Comparison of ENCODE assay signal across 9 cellular contexts in the genomic region with DNA sequence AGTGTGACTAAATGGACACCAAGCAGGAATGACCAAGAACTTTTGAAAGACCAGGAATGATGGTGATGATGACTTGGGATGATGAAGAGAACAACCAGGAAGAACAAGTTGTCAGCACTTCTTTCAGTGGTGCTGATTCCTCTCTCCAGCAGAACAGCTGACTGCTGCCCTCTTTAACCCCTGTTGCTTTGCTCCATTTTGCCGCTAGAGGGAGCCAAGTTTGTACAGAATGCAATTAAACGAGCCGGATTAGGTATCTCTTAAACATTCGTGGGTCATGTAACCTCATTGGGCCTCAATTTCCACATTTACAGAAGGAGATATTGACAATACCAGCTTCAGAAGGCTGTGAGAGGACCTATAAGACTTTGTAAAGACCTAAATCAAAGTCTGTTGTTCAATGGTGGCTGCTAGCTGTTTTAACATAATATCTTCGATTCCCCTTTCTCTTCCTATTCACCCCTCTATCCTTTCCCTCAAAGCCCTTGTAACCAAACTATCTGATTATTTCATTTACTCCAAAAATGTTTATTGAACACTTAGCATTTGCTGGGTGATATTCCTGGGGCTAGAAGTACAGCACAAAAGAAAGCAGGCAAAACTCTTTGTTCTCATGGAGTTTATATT. TPM values are rescaled to one million over a fixed set of nuclear protein-coding genes. Genes with fewer than 3 reads are reported as not detected.
DNase-seq lines count a peak whose midpoint lies in the region; TF ChIP-seq lines count a peak whose summit lies in the region.
"Had no signal": no experiment of that assay in that cellular context is flagged by ENCODE, and none has a peak within 500 bp of the region (broad histone marks: within the 10 kb centered on the region; RNA-seq: fewer than 3 reads in every experiment).

No MANE protein-coding gene starts in this region.

- H3K27me3 Mint-ChIP-seq in brain, result no peaks in the 10 kb centered on the region

- TF ChIP-seq CTCF in HFF-Myc (IDR thresholded peaks at IDR 0.05; ENCODE audit: low read depth, low read length, missing control alignments) (peak; percentile 79), brain (conservative IDR thresholded peaks at IDR 0.05) (peak; percentile 40 to 44)

- peak; percentile 76 for DNase-seq in DMS 273 (lab: John Stamatoyannopoulos, UW; ENCODE audit: unreplicated experiment)
- no peak for DNase-seq in DMS 273 treated with DMSO at 0.1 percent for 48 hours (lab: John Stamatoyannopoulos, UW)
- peak; percentile 5 for DNase-seq in HFF-Myc (ENCODE audit: extremely low read depth, low read depth)
- peak; percentile 51 for DNase-seq in NCI-H1092 (lab: John Stamatoyannopoulos, UW)
- DNase-seq in T1000 (lab: John Stamatoyannopoulos, UW), result peak; percentile 3
- DNase-seq in iris pigment epithelial cell (ENCODE audit: low read depth), result peak; percentile 45
- DNase-seq in stimulated activated CD4-positive, alpha-beta T cell treated with anti-CD3 and anti-CD28 coated beads, Interleukin-2, amount 100 ng/mL, for 4 hours (ENCODE audit: low read depth), result peak; percentile 40

- H3K36me3 Mint-ChIP-seq in brain, result no peaks in the 10 kb centered on the region

- no peak overlapping the region for H3K4me3 Mint-ChIP-seq in brain

- no peaks in the 10 kb centered on the region for H3K4me1 Mint-ChIP-seq in brain

- no peak overlapping the region for H3K4me3 ChIP-seq in HFF-Myc (replicated peaks; ENCODE audit: low read depth, low read length)
- H3K4me3 ChIP-seq: skin epidermis had no signal

- H3K27ac Mint-ChIP-seq in brain, result no peak overlapping the region

- H3K9me3 Mint-ChIP-seq in brain, result peaks cover 0 to 19% (median 3%) of the 10 kb centered on the region in 5 experiments

RNA-seq across cellular contexts. Expression of gene OR4S1, which starts 1.9 kb away (rescaled TPM):
- polyA plus RNA-seq in brain (ENCODE audit: insufficient read depth, low read depth, low replicate concordance), result not detected

RNA-seq across cellular contexts. Expression of gene OR4C3, which starts 16.8 kb away (rescaled TPM):
- not detected for polyA plus RNA-seq in brain (ENCODE audit: insufficient read depth, low read depth, low replicate concordance)

RNA-seq across cellular contexts. Expression of gene OR4X1, which starts 44.2 kb away (rescaled TPM):
- polyA plus RNA-seq in brain (ENCODE audit: insufficient read depth, low read depth, low replicate concordance), result not detected

RNA-seq across cellular contexts. Expression of gene OR4C5, which starts 58.4 kb away (rescaled TPM):
- not detected for polyA plus RNA-seq in brain (ENCODE audit: insufficient read depth, low read depth, low replicate concordance)
